ENCODE assay signal across 18 cellular contexts in the genomic region with DNA sequence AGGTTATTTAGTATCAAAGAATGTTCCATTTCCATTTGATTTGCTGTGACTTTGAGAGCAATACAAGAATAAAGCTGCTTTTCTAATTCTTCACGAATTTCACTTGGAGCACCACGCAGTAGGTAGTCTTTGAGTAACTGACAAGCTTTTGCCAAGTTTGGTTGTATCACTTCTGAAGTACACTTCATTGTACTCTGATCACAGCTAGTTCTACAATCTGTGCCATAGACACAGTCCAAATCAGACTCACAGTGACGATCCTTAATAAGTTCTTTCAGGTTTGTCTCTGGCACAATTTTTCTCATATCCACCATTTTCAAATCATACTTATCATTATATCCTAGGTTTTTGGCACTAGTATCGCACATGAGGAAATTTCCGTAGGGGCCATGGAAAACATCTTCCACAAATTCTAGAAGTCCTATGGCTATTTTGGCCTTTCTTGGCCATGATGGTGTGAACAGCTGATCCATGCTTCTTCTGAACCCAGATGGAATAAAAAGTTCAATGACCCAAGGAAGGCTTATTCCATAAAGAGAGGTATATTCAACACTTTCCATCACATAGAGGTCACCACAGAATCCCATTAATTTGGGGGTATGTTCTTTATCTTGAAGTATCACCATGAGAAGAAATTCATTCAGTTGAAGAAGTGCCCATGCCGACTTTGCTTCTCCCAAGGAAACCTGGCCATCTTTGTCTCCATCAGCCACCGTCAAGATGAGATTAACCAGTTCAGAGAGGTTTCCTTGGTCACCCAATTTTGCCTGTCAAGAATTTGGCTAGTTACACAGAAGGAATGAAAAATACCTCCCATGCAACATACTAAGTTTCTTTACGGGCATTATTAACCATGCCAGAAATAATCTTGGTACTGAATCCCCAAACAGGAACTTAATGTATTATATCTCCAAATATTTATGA. TPM values are rescaled to one million over a fixed set of nuclear protein-coding genes. Genes with fewer than 3 reads are reported as not detected.
DNase-seq lines count a peak whose midpoint lies in the region; ATAC-seq and TF ChIP-seq lines count a peak whose summit lies in the region.
"Had no signal": no experiment of that assay in that cellular context is flagged by ENCODE, and none has a peak within 500 bp of the region (broad histone marks: within the 10 kb centered on the region; RNA-seq: fewer than 3 reads in every experiment).

No MANE protein-coding gene starts in this region.

- peak overlapping the region; percentile 61 for H3K27ac Mint-ChIP-seq in central memory CD8-positive, alpha-beta T cell (ENCODE audit: low read depth)

- peak; percentile 57 for ATAC-seq in left ventricle myocardium superior
- ATAC-seq in heart right ventricle, result no peak
- no peak for ATAC-seq in central memory CD8-positive, alpha-beta T cell (replicated peaks; ENCODE audit: extremely low read depth, poor library complexity, severe bottlenecking)
- ATAC-seq in GM19351 (IDR thresholded peaks at IDR 0.05; ENCODE audit: unreplicated experiment), result no peak
- ATAC-seq: left cardiac atrium, pancreas had no signal

- H3K9ac ChIP-seq in Karpas-422 (ENCODE audit: low read length), result no peak overlapping the region

- H3K27ac ChIP-seq in heart right ventricle (no peak overlapping the region), Karpas-422 (ENCODE audit: low read length) (no peak overlapping the region)
- H3K27ac ChIP-seq: pancreas, thyroid gland had no signal

- peaks cover 25% of the 10 kb centered on the region for H3K4me1 Mint-ChIP-seq in central memory CD8-positive, alpha-beta T cell

- H3K79me2 ChIP-seq in Karpas-422 (ENCODE audit: low read length), result peaks cover 8% of the 10 kb centered on the region

- no peak for TF ChIP-seq CTCF in heart right ventricle (IDR thresholded peaks at IDR 0.05)

- intact Hi-C loops in left ventricle myocardium superior (cut with micrococcal nuclease), result no loop called here
- intact Hi-C loops in heart right ventricle (cut with DNase I), result no loop called here

- H3K4me3 ChIP-seq in heart right ventricle (no peak overlapping the region), Karpas-422 (ENCODE audit: low read length) (no peak overlapping the region)
- H3K4me3 ChIP-seq: pancreas, thyroid gland had no signal

- H4K20me1 ChIP-seq in Karpas-422 (ENCODE audit: insufficient read depth, low read depth, low read length), result peaks cover 29% of the 10 kb centered on the region

- no peak overlapping the region for H3K4me3 Mint-ChIP-seq in central memory CD8-positive, alpha-beta T cell

- 88 to 91% methylated on average over 8 of the region's 8 CpGs for WGBS in heart right ventricle, 2 donors

- peaks cover 70% of the 10 kb centered on the region for H3K36me3 Mint-ChIP-seq in central memory CD8-positive, alpha-beta T cell (ENCODE audit: insufficient read depth)

- no peaks in the 10 kb centered on the region for H3K9me3 ChIP-seq in heart right ventricle
- no peaks in the 10 kb centered on the region for H3K9me3 ChIP-seq in Karpas-422 (ENCODE audit: low read length)
- H3K9me3 ChIP-seq: BE2C, pancreas, thyroid gland had no signal

- no peak for DNase-seq in left ventricle myocardium superior
- DNase-seq in heart right ventricle, result no peak
- peak; percentile 48 for DNase-seq in Karpas-422
- DNase-seq in central memory CD8-positive, alpha-beta T cell (ENCODE audit: low spot score in 2 of 2), result no peak
- peak; percentile 29 for DNase-seq in superior temporal gyrus (ENCODE audit: extremely low spot score)
- no peak for DNase-seq in NCI-H2196 (lab: John Stamatoyannopoulos, UW; ENCODE audit: unreplicated experiment)
- no peak for DNase-seq in NCI-H1694 treated with DMSO at 0.1 percent for 48 hours (lab: John Stamatoyannopoulos, UW)
- DNase-seq: activated CD4-positive, alpha-beta T cell treated with anti-CD3 and anti-CD28 coated beads for 1 hour; activated T-cell treated with anti-CD3 and anti-CD28 coated beads, Interleukin-2, amount 50 U/mL, for 4 hours; BE2C; DMS153; left cardiac atrium; NCI-H1436; pancreas; SIG-M5; stimulated activated CD4-positive, alpha-beta T cell treated with anti-CD3 and anti-CD28 coated beads, Interleukin-4, amount 100 ng/mL, for 4 hours; thyroid gland had no signal

- no peaks in the 10 kb centered on the region for H3K9me3 Mint-ChIP-seq in central memory CD8-positive, alpha-beta T cell
- H3K9me3 Mint-ChIP-seq: activated T-cell treated with anti-CD3 and anti-CD28 coated beads, Interleukin-2, amount 50 U/mL, for 4 hours had no signal

- H3K4me1 ChIP-seq in heart right ventricle (peaks cover 0 to 17% (median 10%) of the 10 kb centered on the region in 9 donors), Karpas-422 (ENCODE audit: low read length) (no peaks in the 10 kb centered on the region; the same call in 1 of the 2 replicates)
- H3K4me1 ChIP-seq: BE2C, pancreas, thyroid gland had no signal

- H3K27me3 Mint-ChIP-seq in central memory CD8-positive, alpha-beta T cell, result no peaks in the 10 kb centered on the region

- H3K4me2 ChIP-seq in Karpas-422 (ENCODE audit: low read depth, low read length, poor library complexity, severe bottlenecking), result no peak overlapping the region

- H2AFZ ChIP-seq in Karpas-422 (ENCODE audit: low read length), result no peak overlapping the region

- H3K27me3 ChIP-seq in heart right ventricle (no peaks in the 10 kb centered on the region), Karpas-422 (ENCODE audit: low read length) (no peaks in the 10 kb centered on the region)
- H3K27me3 ChIP-seq: BE2C, pancreas, thyroid gland had no signal

- no peaks in the 10 kb centered on the region for H3K9me2 ChIP-seq in Karpas-422 (replicated peaks; ENCODE audit: insufficient read depth, low read length)

- H3K36me3 ChIP-seq in heart right ventricle (peaks cover 0 to 71% (median 33%) of the 10 kb centered on the region in 9 donors), Karpas-422 (ENCODE audit: insufficient read depth, low read length) (peaks cover 52% of the 10 kb centered on the region)

RNA-seq across cellular contexts. Expression of gene RPL5, which starts 11.9 kb away (rescaled TPM):
- total RNA-seq in left ventricle myocardium superior (533 TPM), heart right ventricle (100 to 1,000 TPM; 468 to 646 (median 544) TPM)
- 1,000 to 10,000 TPM; 1,383 to 1,695 TPM for polyA plus RNA-seq in heart right ventricle
- total RNA-seq in Karpas-422 (2014; rRNA removed; shearing (Covaris generic); ENCODE audit: low replicate concordance), result 2,490 and 3,153 TPM in 2 replicates

RNA-seq across cellular contexts. Expression of gene EVI5, which starts 58.8 kb away (rescaled TPM):
- total RNA-seq in left ventricle myocardium superior, result 21.2 TPM
- total RNA-seq in heart right ventricle, result 10 to 100 TPM; 20.5 to 46.2 (median 27.4) TPM
- 1 to 10 TPM; 4.6 to 5.0 TPM for polyA plus RNA-seq in heart right ventricle
- total RNA-seq in Karpas-422 (2014; rRNA removed; shearing (Covaris generic); ENCODE audit: low replicate concordance), result 11.4 and 37.1 TPM in 2 replicates

Comparison
In these comparisons a context has a peak if more than half of its experiments do, and no peak if none do; other contexts are left out.
1. DNase-seq: peak in Karpas-422 (single experiment) and superior temporal gyrus (single experiment); none in left ventricle myocardium superior (single experiment), heart right ventricle (0 of 2), central memory CD8-positive, alpha-beta T cell (0 of 2), NCI-H2196 (single experiment) and NCI-H1694 treated with DMSO at 0.1 percent for 48 hours (single experiment).